ENCODE assay signal across 29 cellular contexts in genomic region chr4:18858229-18858922, GRCh38.
"Had no signal": no experiment of that assay in that cellular context is flagged by ENCODE, and none has a peak within 500 bp of the region (broad histone marks: within the 10 kb centered on the region; RNA-seq: fewer than 3 reads in every experiment).

No MANE protein-coding gene starts in this region.

- H3K4me3 ChIP-seq: adrenal gland, body of pancreas, breast epithelium, K562, PC-9, SJCRH30, SK-N-MC had no signal

- H3K9me3 ChIP-seq: adrenal gland, body of pancreas, breast epithelium, SJCRH30 had no signal

- DNase-seq: activated CD4-positive, alpha-beta T cell treated with anti-CD3 and anti-CD28 coated beads for 36 hours; activated CD4-positive, alpha-beta T cell treated with anti-CD3 and anti-CD28 coated beads, Interleukin-2, amount 10 ng/mL, durations not matched to agents 7 days and 5 days; activated CD4-positive, alpha-beta T cell treated with anti-CD3 and anti-CD28 coated beads, Interleukin-2, amount 50 U/mL, for 48 hours; activated CD8-positive, alpha-beta T cell treated with anti-CD3 and anti-CD28 coated beads, Interleukin-2, amount 10 ng/mL, durations not matched to agents 7 days and 5 days; activated gamma-delta T cell treated with Interleukin-2 at 50 U/mL for 16 hours; activated naive CD4-positive, alpha-beta T cell treated with anti-CD3 and anti-CD28 coated beads for 36 hours; activated T-cell treated with anti-CD3 and anti-CD28 coated beads, Interleukin-2, amount 50 U/mL, for 24 hours; adrenal gland; body of pancreas; caudate nucleus; IMR-90; NCI-H1092 treated with DMSO at 0.1 percent for 48 hours; NCI-H146; NCI-H187; NCI-H2029 treated with DMSO at 0.1 percent for 48 hours; NCI-H2107; NCI-H2171; NCI-H510A; NCI-H526; PC-9; SHP77; SJCRH30; T1000 had no signal

- H3K36me3 ChIP-seq: adrenal gland, breast epithelium, SJCRH30 had no signal

- H3K4me1 ChIP-seq: adrenal gland, body of pancreas, breast epithelium, SJCRH30 had no signal

- ATAC-seq: activated CD4-positive, alpha-beta T cell treated with anti-CD3 and anti-CD28 coated beads for 36 hours; activated CD4-positive, CD25-positive, alpha-beta regulatory T cell treated with anti-CD3 and anti-CD28 coated beads, Interleukin-2, amount 50 U/mL, for 24 hours; activated CD8-positive, alpha-beta T cell treated with anti-CD3 and anti-CD28 coated beads, Interleukin-2, amount 10 ng/mL, durations not matched to agents 7 days and 5 days; activated naive CD4-positive, alpha-beta T cell treated with anti-CD3 and anti-CD28 coated beads, Interleukin-2, amount 50 U/mL, for 72 hours; body of pancreas; K562 had no signal

- H3K27me3 ChIP-seq: adrenal gland, body of pancreas, breast epithelium, SJCRH30 had no signal

- H3K27ac ChIP-seq: adrenal gland, body of pancreas, breast epithelium, PC-9, RWPE1, SJCRH30, SK-N-MC had no signal
